In the genomic region with DNA sequence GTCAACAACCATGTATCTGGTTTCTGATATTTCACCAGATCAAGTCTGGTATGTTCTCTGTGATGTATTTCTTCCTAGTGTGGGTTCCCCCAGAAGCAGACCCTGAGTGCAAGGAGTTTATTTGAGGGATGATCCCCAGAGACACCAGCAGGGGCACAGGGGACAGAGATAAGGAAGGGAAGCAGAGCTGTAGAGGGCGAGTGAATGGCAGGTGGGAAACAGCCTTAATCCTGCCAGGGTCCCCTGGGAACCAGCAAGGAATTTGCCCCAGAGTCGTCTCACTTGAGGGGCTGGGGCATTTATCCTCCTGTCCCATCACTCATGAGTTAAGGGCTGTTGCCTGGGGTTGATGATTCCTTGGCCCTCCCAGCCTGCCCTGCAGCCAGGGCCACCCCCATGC, we compare ENCODE assay signal across 18 cellular contexts.
"Had no signal": no experiment of that assay in that cellular context is flagged by ENCODE, and none has a peak within 500 bp of the region (broad histone marks: within the 10 kb centered on the region; RNA-seq: fewer than 3 reads in every experiment).

No MANE protein-coding gene starts in this region.

- H3K4me3 ChIP-seq: gastrocnemius medialis, heart right ventricle, lung, tibial artery, uterus had no signal

- DNase-seq: activated CD8-positive, alpha-beta memory T cell treated with anti-CD3 and anti-CD28 coated beads, Interleukin-2, amount 10 ng/mL, durations not matched to agents 7 days and 5 days; activated naive CD4-positive, alpha-beta T cell treated with anti-CD3 and anti-CD28 coated beads, Interleukin-2, amount 10 ng/mL, durations not matched to agents 7 days and 5 days; activated T-cell treated with anti-CD3 and anti-CD28 coated beads, Interleukin-2, amount 50 U/mL, for 1 hour; gastrocnemius medialis; heart right ventricle; naive thymus-derived CD4-positive, alpha-beta T cell; stimulated activated CD4-positive, alpha-beta T cell treated with anti-CD3 and anti-CD28 coated beads, Interleukin-12 subunit alpha, Interleukin-12 subunit beta, amount 100 ng/mL, for 4 hours; stimulated activated CD4-positive, alpha-beta T cell treated with anti-CD3 and anti-CD28 coated beads, Interleukin-2, amount 100 ng/mL, for 24 hours; T-helper 9 cell; tibial artery; uterus had no signal

- H3K27me3 ChIP-seq: gastrocnemius medialis, tibial artery, uterus had no signal

- H3K9me3 Mint-ChIP-seq: activated CD4-positive, alpha-beta memory T cell treated with anti-CD3 and anti-CD28 coated beads for 36 hours; activated naive CD4-positive, alpha-beta T cell treated with anti-CD3 and anti-CD28 coated beads, Interleukin-2, amount 10 ng/mL, durations not matched to agents 7 days and 5 days had no signal

- H3K4me3 Mint-ChIP-seq: activated CD4-positive, alpha-beta memory T cell treated with anti-CD3 and anti-CD28 coated beads for 36 hours; activated CD4-positive, alpha-beta T cell treated with anti-CD3 and anti-CD28 coated beads for 36 hours; activated CD8-positive, alpha-beta memory T cell treated with anti-CD3 and anti-CD28 coated beads, Interleukin-2, amount 10 ng/mL, durations not matched to agents 7 days and 5 days; activated naive CD4-positive, alpha-beta T cell treated with anti-CD3 and anti-CD28 coated beads, Interleukin-2, amount 10 ng/mL, durations not matched to agents 7 days and 5 days; dendritic cell treated with granulocyte-macrophage colony-stimulating factor and Interleukin-4, amounts not matched to agents 40 ng/mL and 50 ng/mL, for 4 days; naive thymus-derived CD4-positive, alpha-beta T cell; stimulated activated memory B cell treated with anti-CD40 and anti-IgM and Interleukin-4, amounts not matched to agents 10 μg/mL and 1 μg/mL and 100 μg/mL, for 72 hours had no signal

- H3K27me3 Mint-ChIP-seq: activated CD4-positive, alpha-beta T cell treated with anti-CD3 and anti-CD28 coated beads for 36 hours; activated naive CD4-positive, alpha-beta T cell treated with anti-CD3 and anti-CD28 coated beads, Interleukin-2, amount 10 ng/mL, durations not matched to agents 7 days and 5 days; naive thymus-derived CD4-positive, alpha-beta T cell; stimulated activated memory B cell treated with anti-CD40 and anti-IgM and Interleukin-4, amounts not matched to agents 10 μg/mL and 1 μg/mL and 100 μg/mL, for 72 hours had no signal

- H3K36me3 Mint-ChIP-seq: activated CD4-positive, alpha-beta memory T cell treated with anti-CD3 and anti-CD28 coated beads for 36 hours; activated CD8-positive, alpha-beta memory T cell treated with anti-CD3 and anti-CD28 coated beads, Interleukin-2, amount 10 ng/mL, durations not matched to agents 7 days and 5 days; activated naive CD4-positive, alpha-beta T cell treated with anti-CD3 and anti-CD28 coated beads, Interleukin-2, amount 10 ng/mL, durations not matched to agents 7 days and 5 days; naive thymus-derived CD4-positive, alpha-beta T cell; stimulated activated memory B cell treated with anti-CD40 and anti-IgM and Interleukin-4, amounts not matched to agents 10 μg/mL and 1 μg/mL and 100 μg/mL, for 72 hours had no signal

- ATAC-seq: activated CD8-positive, alpha-beta memory T cell treated with anti-CD3 and anti-CD28 coated beads, Interleukin-2, amount 10 ng/mL, durations not matched to agents 7 days and 5 days; gastrocnemius medialis; heart right ventricle had no signal

- H3K36me3 ChIP-seq: gastrocnemius medialis, heart right ventricle, tibial artery, uterus had no signal

- H3K79me2 ChIP-seq: parathyroid adenoma had no signal

- H2AFZ ChIP-seq: parathyroid adenoma had no signal

- H3K27ac ChIP-seq: gastrocnemius medialis, heart right ventricle, parathyroid adenoma, tibial artery, uterus had no signal

- H3K27ac Mint-ChIP-seq: activated CD4-positive, alpha-beta memory T cell treated with anti-CD3 and anti-CD28 coated beads for 36 hours; activated CD4-positive, alpha-beta T cell treated with anti-CD3 and anti-CD28 coated beads for 36 hours; activated CD8-positive, alpha-beta memory T cell treated with anti-CD3 and anti-CD28 coated beads, Interleukin-2, amount 10 ng/mL, durations not matched to agents 7 days and 5 days; activated naive CD4-positive, alpha-beta T cell treated with anti-CD3 and anti-CD28 coated beads, Interleukin-2, amount 10 ng/mL, durations not matched to agents 7 days and 5 days; dendritic cell treated with granulocyte-macrophage colony-stimulating factor and Interleukin-4, amounts not matched to agents 40 ng/mL and 50 ng/mL, for 4 days; naive thymus-derived CD4-positive, alpha-beta T cell had no signal

- H3K4me1 ChIP-seq: gastrocnemius medialis, heart right ventricle, parathyroid adenoma, tibial artery, uterus had no signal

- FAIRE-seq: bronchial epithelial cell had no signal

- H3K9me3 ChIP-seq: gastrocnemius medialis, heart right ventricle, uterus had no signal

- H3K9ac ChIP-seq: parathyroid adenoma had no signal
